ENCODE assay signal across 34 cellular contexts in genomic region chr2:59399126-59399525, GRCh38.
"Had no signal": no experiment of that assay in that cellular context is flagged by ENCODE, and none has a peak within 500 bp of the region (broad histone marks: within the 10 kb centered on the region; RNA-seq: fewer than 3 reads in every experiment).

No MANE protein-coding gene starts in this region.

- H3K36me3 ChIP-seq: MG63 had no signal

- DNase-seq: Karpas-422, Kasumi-1, MG63, MM.1S, MV-4-11, NCI-H1048, NCI-H1092, NCI-H1092 treated with DMSO at 0.1 percent for 48 hours, NCI-H1105, NCI-H1417, NCI-H1417 treated with DMSO at 0.1 percent for 48 hours, NCI-H1436, NCI-H1436 treated with DMSO at 0.1 percent for 48 hours, NCI-H146, NCI-H1694, NCI-H1694 treated with DMSO at 0.1 percent for 48 hours, NCI-H187, NCI-H187 treated with DMSO at 0.1 percent for 48 hours, NCI-H1930, NCI-H2029, NCI-H2029 treated with DMSO at 0.1 percent for 48 hours, NCI-H2081, NCI-H2081 treated with DMSO at 0.1 percent for 48 hours, NCI-H2107, NCI-H2171, NCI-H2171 treated with DMSO at 0.1 percent for 48 hours, NCI-H2227 treated with DMSO at 0.1 percent for 48 hours, NCI-H226, NCI-H345, NCI-H446, NCI-H446 treated with DMSO at 0.1 percent for 48 hours, NCI-H510A, NCI-H510A treated with DMSO at 0.1 percent for 48 hours, NCI-H524 had no signal

- H3K4me3 ChIP-seq: MG63 had no signal

- H3K9me3 ChIP-seq: MG63 had no signal

- H3K27me3 ChIP-seq: MG63 had no signal
